9 cellular contexts compared by ENCODE assay signal in genomic region chr2:73212448-73213176, GRCh38. TPM values are rescaled to one million over a fixed set of nuclear protein-coding genes. Genes with fewer than 3 reads are reported as not detected.
DNase-seq lines count a peak whose midpoint lies in the region; ATAC-seq and TF ChIP-seq lines count a peak whose summit lies in the region.
"Had no signal": no experiment of that assay in that cellular context is flagged by ENCODE, and none has a peak within 500 bp of the region (broad histone marks: within the 10 kb centered on the region; RNA-seq: fewer than 3 reads in every experiment).

No MANE protein-coding gene starts in this region.

- no peaks in the 10 kb centered on the region for H3K9me3 ChIP-seq in cardiac muscle cell (ENCODE audit: low read depth)
- H3K9me3 ChIP-seq in vagina, result no peaks in the 10 kb centered on the region

- H3K4me3 ChIP-seq in cardiac muscle cell (no peak overlapping the region), vagina (no peak overlapping the region)

- TF ChIP-seq POLR2A in vagina (IDR thresholded peaks at IDR 0.05), result no peak

- no peaks in the 10 kb centered on the region for H3K9me3 Mint-ChIP-seq in activated naive CD8-positive, alpha-beta T cell treated with anti-CD3 and anti-CD28 coated beads for 36 hours
- H3K9me3 Mint-ChIP-seq: stimulated activated naive CD8-positive, alpha-beta T cell treated with anti-CD3 and anti-CD28 coated beads, Interleukin-15, Interleukin-2, amounts not matched to agents 100 ng/mL and 50 ng/mL, for 24 hours had no signal

- H3K36me3 ChIP-seq in cardiac muscle cell (no peaks in the 10 kb centered on the region), vagina (no peaks in the 10 kb centered on the region)

- H3K27ac Mint-ChIP-seq in activated naive CD8-positive, alpha-beta T cell treated with anti-CD3 and anti-CD28 coated beads for 36 hours, result no peak overlapping the region

- intact Hi-C loops in vagina (cut with DNase I), result no loop called here

- peaks cover 5% of the 10 kb centered on the region for H3K27me3 Mint-ChIP-seq in activated naive CD8-positive, alpha-beta T cell treated with anti-CD3 and anti-CD28 coated beads for 36 hours
- H3K27me3 Mint-ChIP-seq: stimulated activated naive CD8-positive, alpha-beta T cell treated with anti-CD3 and anti-CD28 coated beads, Interleukin-15, Interleukin-2, amounts not matched to agents 100 ng/mL and 50 ng/mL, for 24 hours had no signal

- H3K27me3 ChIP-seq in cardiac muscle cell (peaks cover 20% of the 10 kb centered on the region), vagina (no peaks in the 10 kb centered on the region)

- TF ChIP-seq CTCF in GM12874 (IDR thresholded peaks at IDR 0.05; ENCODE audit: insufficient read depth, low read depth, low read length) (peak; percentile 98), cardiac muscle cell (IDR thresholded peaks at IDR 0.05; ENCODE audit: low read depth, low read length) (peak; percentile 99), vagina (IDR thresholded peaks at IDR 0.05) (peak; percentile 51 to 86 (median 68))

- H3K4me1 ChIP-seq in cardiac muscle cell (ENCODE audit: low read depth) (peaks cover 4% of the 10 kb centered on the region), vagina (peaks cover 36% of the 10 kb centered on the region)

- no peak overlapping the region for H3K4me3 Mint-ChIP-seq in activated naive CD8-positive, alpha-beta T cell treated with anti-CD3 and anti-CD28 coated beads for 36 hours

- peak; percentile 52 for DNase-seq in NCI-H1105 (lab: John Stamatoyannopoulos, UW)
- peak; percentile 30 for DNase-seq in SKM-1 (lab: John Stamatoyannopoulos, UW; ENCODE audit: unreplicated experiment)
- peak; percentile 77 for DNase-seq in activated naive CD8-positive, alpha-beta T cell treated with anti-CD3 and anti-CD28 coated beads for 36 hours
- peak; percentile 81 to 92 for DNase-seq in cardiac muscle cell (ENCODE audit: low read depth in 1 of 2, low spot score in 1 of 2)
- DNase-seq in pulmonary artery endothelial cell (ENCODE audit: low read depth, low spot score), result peak; percentile 43
- DNase-seq in vagina (ENCODE audit: extremely low spot score in 2 of 2), result no peak

- H3K4me1 Mint-ChIP-seq in activated naive CD8-positive, alpha-beta T cell treated with anti-CD3 and anti-CD28 coated beads for 36 hours, result peaks cover 24% of the 10 kb centered on the region

- peaks cover 9% of the 10 kb centered on the region for H3K36me3 Mint-ChIP-seq in activated naive CD8-positive, alpha-beta T cell treated with anti-CD3 and anti-CD28 coated beads for 36 hours

- peak; percentile 62 for ATAC-seq in HG02642 (IDR thresholded peaks at IDR 0.05; ENCODE audit: poor library complexity, unreplicated experiment)

- no peak overlapping the region for H3K27ac ChIP-seq in cardiac muscle cell
- peak overlapping the region; percentile 31 for H3K27ac ChIP-seq in vagina

RNA-seq across cellular contexts. Expression of gene SMYD5, which starts 1.4 kb away (rescaled TPM):
- 10 to 100 TPM; 42.4 to 44.1 TPM for total RNA-seq in activated naive CD8-positive, alpha-beta T cell treated with anti-CD3 and anti-CD28 coated beads for 36 hours
- total RNA-seq in cardiac muscle cell (24.4 and 26.1 TPM in 2 replicates), pulmonary artery endothelial cell (15.0 and 19.8 TPM in 2 replicates), vagina (16.0 TPM)
- 26.4 and 27.0 TPM in 2 replicates for polyA plus RNA-seq in cardiac muscle cell

RNA-seq across cellular contexts. Expression of gene NOTO, which starts 10.2 kb away (rescaled TPM):
- total RNA-seq in activated naive CD8-positive, alpha-beta T cell treated with anti-CD3 and anti-CD28 coated beads for 36 hours, result not detected
- total RNA-seq in cardiac muscle cell (not detected in 2 replicates), pulmonary artery endothelial cell (not detected in 2 replicates), vagina (not detected)
- not detected in 2 replicates for polyA plus RNA-seq in cardiac muscle cell

RNA-seq across cellular contexts. Expression of gene PRADC1, which starts 20.4 kb away (rescaled TPM):
- total RNA-seq in activated naive CD8-positive, alpha-beta T cell treated with anti-CD3 and anti-CD28 coated beads for 36 hours, result 10 to 100 TPM; 19.6 to 20.9 TPM
- total RNA-seq in cardiac muscle cell (42.6 and 99.4 TPM in 2 replicates), pulmonary artery endothelial cell (19.7 and 29.4 TPM in 2 replicates), vagina (8.1 TPM)
- polyA plus RNA-seq in cardiac muscle cell, result 62.8 and 99.8 TPM in 2 replicates

RNA-seq across cellular contexts. Expression of gene CCT7, which starts 21.5 kb away (rescaled TPM):
- total RNA-seq in activated naive CD8-positive, alpha-beta T cell treated with anti-CD3 and anti-CD28 coated beads for 36 hours, result 100 to 1,000 TPM; 719 to 732 TPM
- total RNA-seq in cardiac muscle cell (370 and 424 TPM in 2 replicates), pulmonary artery endothelial cell (655 and 716 TPM in 2 replicates), vagina (188 TPM)
- 340 and 384 TPM in 2 replicates for polyA plus RNA-seq in cardiac muscle cell

Comparison
In these comparisons a context has a peak if more than half of its experiments do, and no peak if none do; other contexts are left out.
1. DNase-seq: peak in NCI-H1105 (single experiment), SKM-1 (single experiment), activated naive CD8-positive, alpha-beta T cell treated with anti-CD3 and anti-CD28 coated beads for 36 hours (single experiment), cardiac muscle cell (2 of 2) and pulmonary artery endothelial cell (single experiment); none in vagina (0 of 2).
2. Peak in every context shown above with its lines, with median percentiles within 50 percentile points of each other: CTCF ChIP-seq.